Comparison of ENCODE assay signal across 34 cellular contexts in genomic region chr2:16362611-16363010, GRCh38.
"Had no signal": no experiment of that assay in that cellular context is flagged by ENCODE, and none has a peak within 500 bp of the region (broad histone marks: within the 10 kb centered on the region; RNA-seq: fewer than 3 reads in every experiment).

No MANE protein-coding gene starts in this region.

- H3K27me3 ChIP-seq: MG63 had no signal

- H3K4me3 ChIP-seq: MG63 had no signal

- H3K9me3 ChIP-seq: MG63 had no signal

- H3K36me3 ChIP-seq: MG63 had no signal

- DNase-seq: Karpas-422, Kasumi-1, MG63, MM.1S, MV-4-11, NCI-H1048, NCI-H1092, NCI-H1092 treated with DMSO at 0.1 percent for 48 hours, NCI-H1105, NCI-H1105 treated with DMSO at 0.1 percent for 48 hours, NCI-H1417, NCI-H1417 treated with DMSO at 0.1 percent for 48 hours, NCI-H1436, NCI-H1436 treated with DMSO at 0.1 percent for 48 hours, NCI-H146, NCI-H1694, NCI-H1694 treated with DMSO at 0.1 percent for 48 hours, NCI-H187, NCI-H187 treated with DMSO at 0.1 percent for 48 hours, NCI-H1930, NCI-H2029, NCI-H2029 treated with DMSO at 0.1 percent for 48 hours, NCI-H2081, NCI-H2081 treated with DMSO at 0.1 percent for 48 hours, NCI-H2107, NCI-H2171, NCI-H2171 treated with DMSO at 0.1 percent for 48 hours, NCI-H2227 treated with DMSO at 0.1 percent for 48 hours, NCI-H226, NCI-H345, NCI-H446, NCI-H446 treated with DMSO at 0.1 percent for 48 hours, NCI-H510A, NCI-H510A treated with DMSO at 0.1 percent for 48 hours had no signal
